2 cellular contexts compared by ENCODE assay signal in the genomic region with DNA sequence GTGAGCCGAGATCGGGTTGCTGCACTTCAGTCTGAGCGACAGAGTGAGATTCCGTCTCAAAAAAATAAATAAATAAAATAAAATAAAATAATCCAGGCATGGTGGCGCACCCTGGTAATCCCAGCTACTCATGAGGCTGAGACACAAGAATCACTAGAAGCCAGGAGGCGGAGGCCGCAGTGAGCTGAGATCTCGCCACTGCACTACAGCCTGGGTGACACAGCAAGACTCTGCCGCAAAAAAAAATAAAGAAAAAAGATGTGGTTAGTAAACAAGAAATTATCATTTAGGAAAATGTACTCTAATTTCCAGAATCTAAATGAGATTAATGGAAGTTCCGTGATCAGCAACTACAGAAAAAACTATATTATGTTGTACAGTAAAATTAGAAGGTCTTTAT.
TF ChIP-seq lines count a peak whose summit lies in the region.

No MANE protein-coding gene starts in this region.

TF ChIP-seq in SK-N-SH, 30 proteins besides CTCF, POLR2A, EP300 and RAD21 (continued from another document):
- TF ChIP-seq REST (IDR thresholded peaks at IDR 0.05; ENCODE audit: low read depth, low read length) (no peak), TAF1 (IDR thresholded peaks at IDR 0.05; ENCODE audit: borderline replicate concordance, low read depth, low read length) (no peak)

TF ChIP-seq in SK-N-SH treated with all-trans-retinoic acid at 6 μM for 48 hours, 23 proteins besides CTCF, POLR2A, EP300 and RAD21 (continued from another document):
- TF ChIP-seq PATZ1 (CRISPR knock-in tag; IDR thresholded peaks at IDR 0.05; ENCODE audit: borderline replicate concordance) (no peak), TSHZ2 (CRISPR knock-in tag; IDR thresholded peaks at IDR 0.05) (no peak), TCF4 (CRISPR knock-in tag; IDR thresholded peaks at IDR 0.05; ENCODE audit: borderline replicate concordance) (no peak), ZFP30 (CRISPR knock-in tag; IDR thresholded peaks at IDR 0.05) (no peak)
TF ChIP-seq in SK-N-SH treated with all-trans-retinoic acid at 6 μM for 48 hours: peak in this region for 0.
